1 cellular context compared by ENCODE assay signal in genomic region chr5:96350678-96351077, GRCh38.
TF ChIP-seq lines count a peak whose summit lies in the region.

No MANE protein-coding gene starts in this region.

TF ChIP-seq in K562, 482 proteins besides CTCF, POLR2A, EP300 and RAD21 (continued from another document):
- TF ChIP-seq CUX1 (CRISPR knock-in tag; IDR thresholded peaks at IDR 0.05) (no peak), CEBPG (CRISPR knock-in tag; IDR thresholded peaks at IDR 0.05) (no peak), CEBPG (tag; conservative IDR thresholded peaks at IDR 0.05 in 1 of 2, IDR thresholded peaks at IDR 0.05 in 1 of 2) (peak in 1 of 2 experiments; percentile 31; a peak in 1 of 4 replicates), NCOR1 (IDR thresholded peaks at IDR 0.05) (no peak), HIVEP1 (CRISPR knock-in tag; IDR thresholded peaks at IDR 0.05) (no peak), ARID3B (CRISPR knock-in tag; IDR thresholded peaks at IDR 0.05; ENCODE audit: borderline replicate concordance) (no peak), TFE3 (CRISPR knock-in tag; IDR thresholded peaks at IDR 0.05) (no peak), EGR1 (conservative IDR thresholded peaks at IDR 0.05) (no peak), CEBPB (tag; IDR thresholded peaks at IDR 0.05) (peak; percentile 38)
TF ChIP-seq in K562: peak in this region for 2.
